15 cellular contexts compared by ENCODE assay signal in genomic region chr1:30189818-30190480, GRCh38.
"Had no signal": no experiment of that assay in that cellular context is flagged by ENCODE, and none has a peak within 500 bp of the region (broad histone marks: within the 10 kb centered on the region; RNA-seq: fewer than 3 reads in every experiment).

No MANE protein-coding gene starts in this region.

- H3K27ac Mint-ChIP-seq: activated naive CD4-positive, alpha-beta T cell treated with anti-CD3 and anti-CD28 coated beads for 36 hours; activated naive CD8-positive, alpha-beta T cell treated with anti-CD3 and anti-CD28 coated beads, Interleukin-2, amount 50 U/mL, for 24 hours; stimulated activated memory B cell treated with anti-CD40 and anti-IgM and Interleukin-4, amounts not matched to agents 10 μg/mL and 1 μg/mL and 100 μg/mL, for 72 hours had no signal

- H3K9me3 Mint-ChIP-seq: activated naive CD4-positive, alpha-beta T cell treated with anti-CD3 and anti-CD28 coated beads for 36 hours; activated naive CD8-positive, alpha-beta T cell treated with anti-CD3 and anti-CD28 coated beads, Interleukin-2, amount 50 U/mL, for 24 hours; activated T-helper 2 cell treated with anti-CD3 and anti-CD28 coated beads, Interferon-gamma antibody, Interleukin-2, Interleukin-4, amounts not matched to agents 10 μg/mL and 5 μg/mL and 100 μg/mL, durations not matched to agents 14 hours and 24 hours and 36 hours; naive thymus-derived CD8-positive, alpha-beta T cell; stimulated activated memory B cell treated with anti-CD40 and anti-IgM and Interleukin-4, amounts not matched to agents 10 μg/mL and 1 μg/mL and 100 μg/mL, for 72 hours had no signal

- H3K36me3 Mint-ChIP-seq: stimulated activated memory B cell treated with anti-CD40 and anti-IgM and Interleukin-4, amounts not matched to agents 10 μg/mL and 1 μg/mL and 100 μg/mL, for 72 hours had no signal

- H3K4me3 ChIP-seq: heart right ventricle, psoas muscle had no signal

- H3K36me3 ChIP-seq: heart right ventricle had no signal

- H3K4me3 Mint-ChIP-seq: activated naive CD4-positive, alpha-beta T cell treated with anti-CD3 and anti-CD28 coated beads for 36 hours; activated naive CD8-positive, alpha-beta T cell treated with anti-CD3 and anti-CD28 coated beads, Interleukin-2, amount 50 U/mL, for 24 hours; naive thymus-derived CD8-positive, alpha-beta T cell; stimulated activated memory B cell treated with anti-CD40 and anti-IgM and Interleukin-4, amounts not matched to agents 10 μg/mL and 1 μg/mL and 100 μg/mL, for 72 hours had no signal

- H3K4me1 ChIP-seq: psoas muscle had no signal

- H3K27ac ChIP-seq: psoas muscle had no signal

- H3K4me1 Mint-ChIP-seq: stimulated activated memory B cell treated with anti-CD40 and anti-IgM and Interleukin-4, amounts not matched to agents 10 μg/mL and 1 μg/mL and 100 μg/mL, for 72 hours had no signal

- ATAC-seq: activated naive CD8-positive, alpha-beta T cell treated with anti-CD3 and anti-CD28 coated beads, Interleukin-2, amount 50 U/mL, for 24 hours; heart right ventricle; naive thymus-derived CD8-positive, alpha-beta T cell; psoas muscle; sciatic nerve; stimulated activated memory B cell treated with anti-CD40 and anti-IgM and Interleukin-4, amounts not matched to agents 10 μg/mL and 1 μg/mL and 100 μg/mL, for 72 hours had no signal

- DNase-seq: activated naive CD4-positive, alpha-beta T cell treated with anti-CD3 and anti-CD28 coated beads for 36 hours; activated naive CD8-positive, alpha-beta T cell treated with anti-CD3 and anti-CD28 coated beads, Interleukin-2, amount 50 U/mL, for 24 hours; cortex of kidney; effector CD8-positive, alpha-beta T cell; heart right ventricle; islet precursor cell; naive thymus-derived CD8-positive, alpha-beta T cell; occipital lobe; psoas muscle; SIG-M5; stimulated activated CD4-positive, alpha-beta T cell treated with anti-CD3 and anti-CD28 coated beads, Interleukin-12 subunit alpha, Interleukin-12 subunit beta, amount 100 ng/mL, for 4 hours; stimulated activated CD4-positive, alpha-beta T cell treated with anti-CD3 and anti-CD28 coated beads, Interleukin-2, amount 100 ng/mL, for 24 hours had no signal

- H3K9me3 ChIP-seq: heart right ventricle, psoas muscle had no signal
